ENCODE assay signal across 2 cellular contexts in genomic region chr14:59085207-59085739, GRCh38.
TF ChIP-seq lines count a peak whose summit lies in the region.

No MANE protein-coding gene starts in this region.

TF ChIP-seq in IMR-90, 13 proteins besides CTCF, POLR2A, EP300 and RAD21:
- TF ChIP-seq RCOR1 (IDR thresholded peaks at IDR 0.05; ENCODE audit: insufficient replicate concordance, low read length) (no peak), MAFK (IDR thresholded peaks at IDR 0.05; ENCODE audit: low read depth, low read length) (no peak), FOS (IDR thresholded peaks at IDR 0.05; ENCODE audit: low read depth, low read length) (no peak), CHD1 (IDR thresholded peaks at IDR 0.05; ENCODE audit: low read depth, low read length) (no peak), NFE2L2 (IDR thresholded peaks at IDR 0.05; ENCODE audit: low read depth, low read length) (no peak), SMC3 (IDR thresholded peaks at IDR 0.05; ENCODE audit: low read depth, low read length) (no peak), MAZ (IDR thresholded peaks at IDR 0.05; ENCODE audit: borderline replicate concordance, low read depth, low read length) (no peak), BHLHE40 (IDR thresholded peaks at IDR 0.05; ENCODE audit: low read depth, low read length) (no peak), RFX5 (IDR thresholded peaks at IDR 0.05; ENCODE audit: low read depth, low read length) (no peak), CEBPB (IDR thresholded peaks at IDR 0.05; ENCODE audit: low read depth, low read length) (no peak), USF2 (IDR thresholded peaks at IDR 0.05; ENCODE audit: low read depth, low read length) (no peak), MXI1 (IDR thresholded peaks at IDR 0.05; ENCODE audit: borderline replicate concordance, low read depth, low read length) (no peak), ELK1 (IDR thresholded peaks at IDR 0.05; ENCODE audit: borderline replicate concordance, low read depth, low read length) (no peak)

TF ChIP-seq in H1, 55 proteins besides CTCF, POLR2A, EP300 and RAD21:
- TF ChIP-seq SIX5 (IDR thresholded peaks at IDR 0.05; ENCODE audit: low read depth, low read length) (no peak), RFX5 (IDR thresholded peaks at IDR 0.05; ENCODE audit: borderline replicate concordance, low read depth, low read length) (no peak), GABPA (IDR thresholded peaks at IDR 0.05; ENCODE audit: borderline replicate concordance, insufficient read depth, low read length) (no peak), HDAC6 (IDR thresholded peaks at IDR 0.05; ENCODE audit: low read depth, low read length) (no peak), HDAC2 (IDR thresholded peaks at IDR 0.05; ENCODE audit: borderline replicate concordance in 1 of 2, low read depth in 2 of 2, low read length in 2 of 2) (no peak), CBX5 (IDR thresholded peaks at IDR 0.05; ENCODE audit: low read depth, low read length) (no peak), EGR1 (IDR thresholded peaks at IDR 0.05; ENCODE audit: borderline replicate concordance, low read depth, low read length) (no peak), MAFK (IDR thresholded peaks at IDR 0.05; ENCODE audit: low read depth, low read length) (no peak), E2F6 (IDR thresholded peaks at IDR 0.05) (no peak), ATF3 (IDR thresholded peaks at IDR 0.05; ENCODE audit: insufficient read depth, low read depth, low read length) (no peak), KDM1A (IDR thresholded peaks at IDR 0.05; ENCODE audit: borderline replicate concordance, low read length) (no peak), PHF8 (conservative IDR thresholded peaks at IDR 0.05; ENCODE audit: low read depth, low read length) (no peak)
